Comparison of ENCODE assay signal across 14 cellular contexts in the genomic region with DNA sequence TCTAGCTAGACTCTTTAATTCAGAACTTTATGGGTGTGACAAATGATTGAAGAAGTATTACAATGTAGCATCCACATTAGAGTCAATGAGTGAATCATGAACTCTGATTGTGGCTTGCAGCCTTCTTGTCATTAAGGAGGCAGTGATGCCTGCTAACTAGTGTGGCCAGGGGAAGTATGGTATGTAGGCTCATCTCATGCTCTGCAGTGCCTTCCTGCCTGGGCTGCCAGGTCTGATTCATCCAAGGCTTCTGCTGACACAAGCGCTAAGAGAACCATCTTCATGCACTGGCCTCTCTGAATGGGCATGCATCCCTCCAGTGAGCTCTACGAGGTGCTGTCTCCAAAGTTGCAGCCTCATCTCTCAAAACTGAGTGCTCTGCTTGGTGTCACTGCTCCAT.
"Had no signal": no experiment of that assay in that cellular context is flagged by ENCODE, and none has a peak within 500 bp of the region (broad histone marks: within the 10 kb centered on the region; RNA-seq: fewer than 3 reads in every experiment).

No MANE protein-coding gene starts in this region.

- H3K4me1 ChIP-seq: breast epithelium, suprapubic skin had no signal

- H3K9me3 ChIP-seq: breast epithelium, left ventricle myocardium inferior, suprapubic skin, upper lobe of left lung had no signal

- DNase-seq: activated CD4-positive, alpha-beta memory T cell treated with anti-CD3 and anti-CD28 coated beads for 36 hours; activated gamma-delta T cell treated with Interleukin-2 at 50 U/mL for 16 hours; activated naive CD8-positive, alpha-beta T cell treated with anti-CD3 and anti-CD28 coated beads, Interleukin-2, amount 10 ng/mL, durations not matched to agents 7 days and 5 days; activated T-cell treated with anti-CD3 and anti-CD28 coated beads, Interleukin-2, amount 50 U/mL, for 48 hours; anterior cingulate cortex; immature natural killer cell; left ventricle myocardium inferior; stimulated activated CD4-positive, alpha-beta T cell treated with anti-CD3 and anti-CD28 coated beads, Interleukin-12 subunit alpha, Interleukin-12 subunit beta, amount 100 ng/mL, for 4 hours; stimulated activated naive CD4-positive, alpha-beta T cell treated with Interleukin-2 at 50 U/mL for 16 hours; T-helper 9 cell; upper lobe of left lung had no signal

- H3K4me3 ChIP-seq: breast epithelium, left ventricle myocardium inferior, suprapubic skin, upper lobe of left lung had no signal

- H3K27ac ChIP-seq: breast epithelium, left ventricle myocardium inferior, suprapubic skin, upper lobe of left lung, VCaP had no signal

- H3K36me3 ChIP-seq: breast epithelium, left ventricle myocardium inferior, suprapubic skin, upper lobe of left lung had no signal

- H3K27me3 ChIP-seq: breast epithelium, suprapubic skin, upper lobe of left lung had no signal
